ENCODE assay signal across 19 cellular contexts in the genomic region with DNA sequence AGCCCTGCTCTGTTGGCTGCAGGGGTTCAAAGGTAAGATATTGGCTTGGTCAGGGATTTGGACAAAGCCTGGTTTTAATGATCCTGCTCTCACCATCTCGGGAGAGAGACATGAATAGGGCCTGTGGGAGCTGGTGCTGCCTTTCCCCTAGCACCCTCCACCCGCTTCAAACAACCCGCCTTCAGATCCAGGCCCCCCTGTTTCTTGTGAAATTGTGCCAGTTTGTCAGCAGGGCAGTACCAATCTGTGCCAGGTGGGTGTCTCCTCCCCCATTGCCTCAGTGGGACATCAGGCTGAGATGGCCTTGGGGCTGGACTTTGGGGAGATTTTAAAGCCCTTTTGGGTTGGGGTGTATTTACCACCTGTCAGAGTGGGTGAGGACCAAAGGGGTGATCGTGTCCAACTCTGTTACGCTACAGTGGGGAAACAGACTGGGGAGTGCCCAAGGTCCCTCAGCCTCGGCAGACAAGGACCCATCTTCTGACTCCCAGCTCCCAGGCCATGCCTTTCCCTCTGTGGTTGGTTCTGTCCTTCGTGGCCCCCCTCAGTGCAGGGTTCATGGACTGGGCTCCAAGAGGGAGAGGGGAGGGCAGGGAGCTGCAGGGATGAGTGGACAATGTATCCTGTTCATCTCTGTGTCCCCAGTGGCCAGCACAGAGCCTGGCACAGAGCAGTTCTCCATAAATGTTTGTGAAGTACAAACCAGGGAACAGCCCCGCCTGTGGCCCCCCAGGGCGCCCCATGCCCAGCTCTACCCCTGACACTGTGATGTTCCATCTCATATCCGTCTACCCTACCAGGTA. TPM values are rescaled to one million over a fixed set of nuclear protein-coding genes. Genes with fewer than 3 reads are reported as not detected.
DNase-seq lines count a peak whose midpoint lies in the region; ATAC-seq and TF ChIP-seq lines count a peak whose summit lies in the region.
"Had no signal": no experiment of that assay in that cellular context is flagged by ENCODE, and none has a peak within 500 bp of the region (broad histone marks: within the 10 kb centered on the region; RNA-seq: fewer than 3 reads in every experiment).

No MANE protein-coding gene starts in this region.

- H3K4me3 ChIP-seq in heart left ventricle (no peak overlapping the region), tibial artery (no peak overlapping the region)
- H3K4me3 ChIP-seq: upper lobe of left lung had no signal

- H3K9me3 ChIP-seq in heart left ventricle (no peaks in the 10 kb centered on the region), tibial artery (no peaks in the 10 kb centered on the region)
- H3K9me3 ChIP-seq: upper lobe of left lung had no signal

- DNase-seq in heart left ventricle (no peak), left cardiac atrium (no peak), ecto neural progenitor cell (ENCODE audit: low spot score) (peak; percentile 42), midbrain (lab: John Stamatoyannopoulos, UW) (peak; percentile 91), tibial artery (no peak), cortex of kidney (lab: John Stamatoyannopoulos, UW) (no peak), GF-D8 (lab: John Stamatoyannopoulos, UW) (no peak)
- DNase-seq: 8988T; activated naive CD8-positive, alpha-beta T cell treated with anti-CD3 and anti-CD28 coated beads, Interleukin-2, amount 50 U/mL, for 24 hours; glutamatergic neuron; islet precursor cell; NCI-H1436; NCI-H2171 treated with DMSO at 0.1 percent for 48 hours; NK-92 treated with Interleukin-12 subunit alpha and Interleukin-12 subunit beta, amount 100 ng/mL, for 24 hours; small intestine; T-helper 1 cell; upper lobe of left lung had no signal

- H3K27me3 ChIP-seq in heart left ventricle (no peaks in the 10 kb centered on the region), tibial artery (no peaks in the 10 kb centered on the region)
- H3K27me3 ChIP-seq: upper lobe of left lung had no signal

- intact Hi-C loops in heart left ventricle (cut with DNase I) (loop anchor here in 1 of 10 donors (5.0 kb wide), 1 partner anchor 36 kb away; no protein-coding TSS in a partner anchor), left cardiac atrium (cut with DNase I) (loop anchor here in 1 of 2 donors (5.0 kb wide), 1 partner anchor 36 kb away; no protein-coding TSS in a partner anchor), tibial artery (cut with DNase I; ENCODE audit: low total_unique reads) (no loop called here)

- H3K27ac ChIP-seq in heart left ventricle (peak overlapping the region in 9 of 12 donors; percentile 3 to 99 (median 95)), tibial artery (peak overlapping the region; percentile 18 to 91)
- H3K27ac ChIP-seq: epithelial cell of prostate, upper lobe of left lung had no signal

- WGBS in heart left ventricle, 4 donors = 75 to 84% (median 77%) methylated on average over 7 to 10 of the region's 10 CpGs

- H3K36me3 ChIP-seq in heart left ventricle (no peaks in the 10 kb centered on the region), tibial artery (no peaks in the 10 kb centered on the region)
- H3K36me3 ChIP-seq: upper lobe of left lung had no signal

- H3K4me1 ChIP-seq in heart left ventricle = peaks cover 9 to 84% (median 49%) of the 10 kb centered on the region in 12 donors
- H3K4me1 ChIP-seq in tibial artery = peaks cover 0 to 73% (median 49%) of the 10 kb centered on the region in 4 donors

- no peak for TF ChIP-seq CTCF in heart left ventricle (IDR thresholded peaks at IDR 0.05)
- TF ChIP-seq CTCF in tibial artery (IDR thresholded peaks at IDR 0.05) = no peak

- TF ChIP-seq POLR2A in heart left ventricle (IDR thresholded peaks at IDR 0.05) = no peak

- ATAC-seq in heart left ventricle = no peak
- ATAC-seq in left cardiac atrium = no peak
- ATAC-seq in GM18511 (IDR thresholded peaks at IDR 0.05; ENCODE audit: unreplicated experiment) = no peak
- ATAC-seq: activated naive CD8-positive, alpha-beta T cell treated with anti-CD3 and anti-CD28 coated beads, Interleukin-2, amount 50 U/mL, for 24 hours had no signal

RNA-seq across cellular contexts. Expression of a gene that starts 3.3 kb away (rescaled TPM):
- total RNA-seq in heart left ventricle = 10 to 100 TPM; 28.0 to 72.3 (median 66.3) TPM
- polyA plus RNA-seq in heart left ventricle = 10 to 100 TPM; 34.4 to 73.1 TPM
- 10 to 100 TPM; 54.1 to 91.9 TPM for total RNA-seq in left cardiac atrium

Comparison
In these comparisons a context has a peak if more than half of its experiments do, and no peak if none do; other contexts are left out.
1. DNase-seq: peak in ecto neural progenitor cell (single experiment) and midbrain (single experiment); none in heart left ventricle (0 of 5), left cardiac atrium (single experiment), tibial artery (0 of 2), cortex of kidney (single experiment) and GF-D8 (single experiment).